Comparison of ENCODE assay signal across 9 cellular contexts in genomic region chr19:18439025-18439909, GRCh38. TPM values are rescaled to one million over a fixed set of nuclear protein-coding genes. Genes with fewer than 3 reads are reported as not detected.
DNase-seq lines count a peak whose midpoint lies in the region; ATAC-seq and TF ChIP-seq lines count a peak whose summit lies in the region.
"Had no signal": no experiment of that assay in that cellular context is flagged by ENCODE, and none has a peak within 500 bp of the region (broad histone marks: within the 10 kb centered on the region; RNA-seq: fewer than 3 reads in every experiment).

No MANE protein-coding gene starts in this region.

- H3K36me3 ChIP-seq in SK-N-MC (ENCODE audit: insufficient read depth, low read length), result peaks cover 13% of the 10 kb centered on the region; the same call in 1 of the 2 replicates

- ATAC-seq in GM19467 (IDR thresholded peaks at IDR 0.05; ENCODE audit: unreplicated experiment) (no peak), HG03108 (IDR thresholded peaks at IDR 0.05; ENCODE audit: unreplicated experiment) (no peak)

- peak; percentile 24 for TF ChIP-seq CTCF in fibroblast of villous mesenchyme (IDR thresholded peaks at IDR 0.05; ENCODE audit: insufficient read depth, low read depth, low read length)

- 0 out of 2 replicates have a peak overlapping the region, but pooled peaks have one; percentile 4 for H3K27ac ChIP-seq in SK-N-MC

- H3K4me3 ChIP-seq in SK-N-MC (no peak overlapping the region), fibroblast of villous mesenchyme (ENCODE audit: low read depth, low read length) (no peak overlapping the region), skeletal muscle cell (ENCODE audit: low read depth, low read length) (no peak overlapping the region)

- H3K9me3 ChIP-seq in SK-N-MC (ENCODE audit: low read depth, low read length), result no peaks in the 10 kb centered on the region

- DNase-seq in DMS 273 (lab: John Stamatoyannopoulos, UW; ENCODE audit: unreplicated experiment) (peak; percentile 80), DMS 273 treated with DMSO at 0.1 percent for 48 hours (lab: John Stamatoyannopoulos, UW) (no peak), SK-N-MC (ENCODE audit: low read depth, low spot score) (no peak), fibroblast of villous mesenchyme (ENCODE audit: low read depth) (peak; percentile 87), skeletal muscle cell (ENCODE audit: low read depth) (peak; percentile 26)
- no peak for DNase-seq in stimulated activated CD4-positive, alpha-beta T cell treated with anti-CD3 and anti-CD28 coated beads, Interleukin-4, amount 100 ng/mL, for 24 hours
- DNase-seq: NCI-H2029 had no signal

- no peak overlapping the region for H3K9ac ChIP-seq in SK-N-MC (ENCODE audit: insufficient read length)

RNA-seq across cellular contexts. Expression of gene ISYNA1, which starts 1.3 kb away (rescaled TPM):
- total RNA-seq in fibroblast of villous mesenchyme, result 25.4 and 48.4 TPM in 2 replicates

RNA-seq across cellular contexts. Expression of gene SSBP4, which starts 20.1 kb away (rescaled TPM):
- total RNA-seq in fibroblast of villous mesenchyme, result 56.1 and 73.4 TPM in 2 replicates

RNA-seq across cellular contexts. Expression of gene LRRC25, which starts 41.8 kb away (rescaled TPM):
- total RNA-seq in fibroblast of villous mesenchyme, result under 0.01 TPM in 1 of 2 replicates, not detected in the other

RNA-seq across cellular contexts. Expression of gene GDF15, which starts 53.3 kb away (rescaled TPM):
- total RNA-seq in fibroblast of villous mesenchyme, result 28.9 and 49.9 TPM in 2 replicates

Comparison
In these comparisons a context has a peak if more than half of its experiments do, and no peak if none do; other contexts are left out.
1. DNase-seq: peak in DMS 273 (single experiment), fibroblast of villous mesenchyme (single experiment) and skeletal muscle cell (single experiment); none in DMS 273 treated with DMSO at 0.1 percent for 48 hours (single experiment), SK-N-MC (single experiment) and stimulated activated CD4-positive, alpha-beta T cell treated with anti-CD3 and anti-CD28 coated beads, Interleukin-4, amount 100 ng/mL, for 24 hours (single experiment).